Comparison of ENCODE assay signal across 1 cellular context in genomic region chr11:353315-353857, GRCh38.
A peak's percentile ranks its signal among the peaks of the same experiment; 100 is the strongest.
TF ChIP-seq lines count a peak whose summit lies in the region.

No MANE protein-coding gene starts in this region.

TF ChIP-seq in HepG2, 621 proteins besides CTCF, POLR2A, EP300 and RAD21 (continued from another document and continues in another):
- TF ChIP-seq ARID5B (CRISPR knock-in tag; IDR thresholded peaks at IDR 0.05) (no peak; the same call in 1 of the 2 replicates), ZNF800 (CRISPR knock-in tag; IDR thresholded peaks at IDR 0.05) (no peak), ZNF557 (CRISPR knock-in tag; IDR thresholded peaks at IDR 0.05) (no peak), XBP1 (CRISPR knock-in tag; IDR thresholded peaks at IDR 0.05) (no peak), NCOA2 (CRISPR knock-in tag; IDR thresholded peaks at IDR 0.05) (peak; percentile 36; the same call in 1 of the 2 replicates), THAP11 (CRISPR knock-in tag; IDR thresholded peaks at IDR 0.05) (peak; percentile 68; the same call in 1 of the 2 replicates), SMAD1 (CRISPR knock-in tag; IDR thresholded peaks at IDR 0.05; ENCODE audit: borderline replicate concordance, low read depth) (no peak), ZMYM3 (CRISPR knock-in tag; IDR thresholded peaks at IDR 0.05) (no peak), TFAP4 (IDR thresholded peaks at IDR 0.05; ENCODE audit: borderline replicate concordance, low read depth) (no peak), ZSCAN12 (CRISPR knock-in tag; IDR thresholded peaks at IDR 0.05) (no peak), ZSCAN31 (CRISPR knock-in tag; IDR thresholded peaks at IDR 0.05; ENCODE audit: low read depth) (no peak), CENPT (CRISPR knock-in tag; IDR thresholded peaks at IDR 0.05; ENCODE audit: low read depth) (no peak), ZNF260 (CRISPR knock-in tag; IDR thresholded peaks at IDR 0.05; ENCODE audit: borderline replicate concordance, low read depth) (no peak), ZNF768 (CRISPR knock-in tag; IDR thresholded peaks at IDR 0.05) (peak; percentile 58; the same call in 1 of the 2 replicates), MYC (CRISPR knock-in tag; IDR thresholded peaks at IDR 0.05; ENCODE audit: borderline replicate concordance) (peak; percentile 24; the same call in 1 of the 2 replicates), ZBTB4 (CRISPR knock-in tag; IDR thresholded peaks at IDR 0.05; ENCODE audit: borderline replicate concordance) (no peak), ZNF788 (CRISPR knock-in tag; IDR thresholded peaks at IDR 0.05; ENCODE audit: borderline replicate concordance) (no peak; the same call in 1 of the 2 replicates), ATM (IDR thresholded peaks at IDR 0.05; ENCODE audit: borderline replicate concordance) (no peak), RFX5 (IDR thresholded peaks at IDR 0.05; ENCODE audit: low read depth, low read length) (0 out of 2 replicates have a peak, but pooled peaks have one; percentile 41), PHB2 (IDR thresholded peaks at IDR 0.05; ENCODE audit: partially characterized antibody) (no peak), MTF1 (CRISPR knock-in tag; IDR thresholded peaks at IDR 0.05) (no peak), ZBTB20 (CRISPR knock-in tag; IDR thresholded peaks at IDR 0.05; ENCODE audit: borderline replicate concordance, low read depth) (no peak; the same call in 1 of the 2 replicates), ZNF138 (CRISPR knock-in tag; IDR thresholded peaks at IDR 0.05; ENCODE audit: low read depth) (no peak), ZNF552 (CRISPR knock-in tag; IDR thresholded peaks at IDR 0.05; ENCODE audit: borderline replicate concordance) (no peak), NR0B2 (CRISPR knock-in tag; IDR thresholded peaks at IDR 0.05) (no peak), PHF8 (CRISPR knock-in tag; IDR thresholded peaks at IDR 0.05) (peak; percentile 55), ZBTB8A (CRISPR knock-in tag; IDR thresholded peaks at IDR 0.05; ENCODE audit: borderline replicate concordance, low read depth) (no peak), ZNF30 (CRISPR knock-in tag; IDR thresholded peaks at IDR 0.05) (no peak), BCL6 (CRISPR knock-in tag; IDR thresholded peaks at IDR 0.05) (peak; percentile 83), XRCC5 (optimal IDR thresholded peaks at IDR 0.05; ENCODE audit: low read length) (peak; percentile 55), SNAPC5 (CRISPR knock-in tag; IDR thresholded peaks at IDR 0.05; ENCODE audit: borderline replicate concordance) (no peak), ATF5 (CRISPR knock-in tag; IDR thresholded peaks at IDR 0.05; ENCODE audit: low read depth) (no peak), LCORL (IDR thresholded peaks at IDR 0.05) (no peak), LCORL (CRISPR knock-in tag; IDR thresholded peaks at IDR 0.05) (peak; percentile 81; the same call in 1 of the 2 replicates), ZNF484 (CRISPR knock-in tag; IDR thresholded peaks at IDR 0.05; ENCODE audit: borderline replicate concordance, low read depth) (no peak), EHMT2 (IDR thresholded peaks at IDR 0.05; ENCODE audit: borderline replicate concordance, low read depth, low read length) (no peak), CHD4 (IDR thresholded peaks at IDR 0.05; ENCODE audit: borderline replicate concordance, low read length) (no peak), IKZF1 (IDR thresholded peaks at IDR 0.05) (no peak), ETV6 (CRISPR knock-in tag; conservative IDR thresholded peaks at IDR 0.05) (no peak), SKI (IDR thresholded peaks at IDR 0.05; ENCODE audit: partially characterized antibody) (peak; percentile 79), TFE3 (CRISPR knock-in tag; IDR thresholded peaks at IDR 0.05) (no peak), ZNF567 (CRISPR knock-in tag; IDR thresholded peaks at IDR 0.05; ENCODE audit: borderline replicate concordance) (no peak), ZIK1 (CRISPR knock-in tag; IDR thresholded peaks at IDR 0.05; ENCODE audit: borderline replicate concordance, low read depth) (no peak), ZNF24 (IDR thresholded peaks at IDR 0.05) (no peak), HMGA1 (CRISPR knock-in tag; conservative IDR thresholded peaks at IDR 0.05) (no peak), ISL2 (CRISPR knock-in tag; IDR thresholded peaks at IDR 0.05) (peak; percentile 20; the same call in 1 of the 2 replicates), ATRX (CRISPR knock-in tag; IDR thresholded peaks at IDR 0.05; ENCODE audit: borderline replicate concordance) (no peak)
